ENCODE assay signal across 2 cellular contexts in the genomic region with DNA sequence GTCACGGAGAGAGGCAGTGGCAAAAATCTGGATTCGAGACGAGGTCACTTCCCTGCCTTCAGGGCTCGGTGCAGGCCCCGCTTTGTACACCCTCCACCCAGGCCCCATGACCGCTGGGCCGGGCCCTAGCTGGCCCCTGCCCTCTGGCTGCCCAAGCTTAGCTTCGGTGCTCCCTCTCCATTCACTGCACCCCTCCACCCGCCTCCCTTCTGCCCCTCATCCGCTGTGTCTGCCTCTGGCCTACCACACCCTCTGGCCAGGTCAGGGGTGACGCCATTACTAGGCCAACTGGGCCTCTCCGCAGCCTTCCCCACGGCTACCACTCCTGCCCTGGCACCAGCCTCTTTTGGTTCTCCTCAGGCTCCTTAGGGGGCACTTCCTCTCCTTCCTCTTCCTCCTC.
A peak's percentile ranks its signal among the peaks of the same experiment; 100 is the strongest.
TF ChIP-seq lines count a peak whose summit lies in the region.

No MANE protein-coding gene starts in this region.

TF ChIP-seq in HEK293, 187 proteins besides CTCF, POLR2A, EP300 and RAD21:
- TF ChIP-seq ZNF623 (tag by site-specific recombination; IDR thresholded peaks at IDR 0.05) (no peak), BCL11B (tag by site-specific recombination; IDR thresholded peaks at IDR 0.05; ENCODE audit: low read depth) (peak; percentile 80; the same call in 1 of the 2 replicates), SP3 (tag by site-specific recombination; IDR thresholded peaks at IDR 0.05) (no peak), ZNF174 (tag by site-specific recombination; IDR thresholded peaks at IDR 0.05) (no peak)
- TF ChIP-seq, protein P1, sequence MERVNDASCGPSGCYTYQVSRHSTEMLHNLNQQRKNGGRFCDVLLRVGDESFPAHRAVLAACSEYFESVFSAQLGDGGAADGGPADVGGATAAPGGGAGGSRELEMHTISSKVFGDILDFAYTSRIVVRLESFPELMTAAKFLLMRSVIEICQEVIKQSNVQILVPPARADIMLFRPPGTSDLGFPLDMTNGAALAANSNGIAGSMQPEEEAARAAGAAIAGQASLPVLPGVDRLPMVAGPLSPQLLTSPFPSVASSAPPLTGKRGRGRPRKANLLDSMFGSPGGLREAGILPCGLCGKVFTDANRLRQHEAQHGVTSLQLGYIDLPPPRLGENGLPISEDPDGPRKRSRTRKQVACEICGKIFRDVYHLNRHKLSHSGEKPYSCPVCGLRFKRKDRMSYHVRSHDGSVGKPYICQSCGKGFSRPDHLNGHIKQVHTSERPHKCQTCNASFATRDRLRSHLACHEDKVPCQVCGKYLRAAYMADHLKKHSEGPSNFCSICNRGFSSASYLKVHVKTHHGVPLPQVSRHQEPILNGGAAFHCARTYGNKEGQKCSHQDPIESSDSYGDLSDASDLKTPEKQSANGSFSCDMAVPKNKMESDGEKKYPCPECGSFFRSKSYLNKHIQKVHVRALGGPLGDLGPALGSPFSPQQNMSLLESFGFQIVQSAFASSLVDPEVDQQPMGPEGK (tag by site-specific recombination; IDR thresholded peaks at IDR 0.05), result no peak

TF ChIP-seq in K562, 482 proteins besides CTCF, POLR2A, EP300 and RAD21:
- TF ChIP-seq NRF1 (conservative IDR thresholded peaks at IDR 0.05 in 1 of 2, IDR thresholded peaks at IDR 0.05 in 1 of 2) (0 out of 4 replicates have a peak, but pooled peaks of 1 of the 2 experiments have one; percentile 2), STAG1 (CRISPR knock-in tag; IDR thresholded peaks at IDR 0.05; ENCODE audit: borderline replicate concordance) (0 out of 2 replicates have a peak, but pooled peaks have one; percentile 7), CBX2 (IDR thresholded peaks at IDR 0.05; ENCODE audit: insufficient read depth, low read length, poor library complexity, severe bottlenecking) (no peak), HDAC3 (IDR thresholded peaks at IDR 0.05; ENCODE audit: borderline replicate concordance, partially characterized antibody) (no peak)
- TF ChIP-seq, protein P2, sequence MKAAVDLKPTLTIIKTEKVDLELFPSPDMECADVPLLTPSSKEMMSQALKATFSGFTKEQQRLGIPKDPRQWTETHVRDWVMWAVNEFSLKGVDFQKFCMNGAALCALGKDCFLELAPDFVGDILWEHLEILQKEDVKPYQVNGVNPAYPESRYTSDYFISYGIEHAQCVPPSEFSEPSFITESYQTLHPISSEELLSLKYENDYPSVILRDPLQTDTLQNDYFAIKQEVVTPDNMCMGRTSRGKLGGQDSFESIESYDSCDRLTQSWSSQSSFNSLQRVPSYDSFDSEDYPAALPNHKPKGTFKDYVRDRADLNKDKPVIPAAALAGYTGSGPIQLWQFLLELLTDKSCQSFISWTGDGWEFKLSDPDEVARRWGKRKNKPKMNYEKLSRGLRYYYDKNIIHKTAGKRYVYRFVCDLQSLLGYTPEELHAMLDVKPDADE (conservative IDR thresholded peaks at IDR 0.05; ENCODE audit: control insufficient read depth, low read depth, low read length), result 0 out of 2 replicates have a peak, but pooled peaks have one; percentile 21
- TF ChIP-seq, protein P3, sequence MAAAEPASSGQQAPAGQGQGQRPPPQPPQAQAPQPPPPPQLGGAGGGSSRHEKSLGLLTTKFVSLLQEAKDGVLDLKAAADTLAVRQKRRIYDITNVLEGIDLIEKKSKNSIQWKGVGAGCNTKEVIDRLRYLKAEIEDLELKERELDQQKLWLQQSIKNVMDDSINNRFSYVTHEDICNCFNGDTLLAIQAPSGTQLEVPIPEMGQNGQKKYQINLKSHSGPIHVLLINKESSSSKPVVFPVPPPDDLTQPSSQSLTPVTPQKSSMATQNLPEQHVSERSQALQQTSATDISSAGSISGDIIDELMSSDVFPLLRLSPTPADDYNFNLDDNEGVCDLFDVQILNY (CRISPR knock-in tag; IDR thresholded peaks at IDR 0.05), result no peak
- TF ChIP-seq, protein P4, sequence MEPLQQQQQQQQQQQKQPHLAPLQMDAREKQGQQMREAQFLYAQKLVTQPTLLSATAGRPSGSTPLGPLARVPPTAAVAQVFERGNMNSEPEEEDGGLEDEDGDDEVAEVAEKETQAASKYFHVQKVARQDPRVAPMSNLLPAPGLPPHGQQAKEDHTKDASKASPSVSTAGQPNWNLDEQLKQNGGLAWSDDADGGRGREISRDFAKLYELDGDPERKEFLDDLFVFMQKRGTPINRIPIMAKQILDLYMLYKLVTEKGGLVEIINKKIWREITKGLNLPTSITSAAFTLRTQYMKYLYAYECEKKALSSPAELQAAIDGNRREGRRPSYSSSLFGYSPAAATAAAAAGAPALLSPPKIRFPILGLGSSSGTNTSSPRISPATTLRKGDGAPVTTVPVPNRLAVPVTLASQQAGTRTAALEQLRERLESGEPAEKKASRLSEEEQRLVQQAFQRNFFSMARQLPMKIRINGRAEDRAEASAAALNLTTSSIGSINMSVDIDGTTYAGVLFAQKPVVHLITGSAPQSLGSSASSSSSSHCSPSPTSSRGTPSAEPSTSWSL (CRISPR knock-in tag; IDR thresholded peaks at IDR 0.05; ENCODE audit: borderline replicate concordance), result 0 out of 2 replicates have a peak, but pooled peaks have one; percentile 5
